8 cellular contexts compared by ENCODE assay signal in genomic region chr16:28187595-28188004, GRCh38. TPM values are rescaled to one million over a fixed set of nuclear protein-coding genes. Genes with fewer than 3 reads are reported as not detected.
DNase-seq lines count a peak whose midpoint lies in the region; ATAC-seq and TF ChIP-seq lines count a peak whose summit lies in the region.

No MANE protein-coding gene starts in this region.

- H3K4me1 ChIP-seq in lower lobe of right lung (peaks cover 64% of the 10 kb centered on the region), body of pancreas (peaks cover 39% of the 10 kb centered on the region)

- ATAC-seq in GM21737 (IDR thresholded peaks at IDR 0.05; ENCODE audit: unreplicated experiment) (peak; percentile 38), lower lobe of right lung (peak; percentile 23 to 55), GM18520 (IDR thresholded peaks at IDR 0.05; ENCODE audit: unreplicated experiment) (no peak), body of pancreas (no peak)

- H3K4me3 ChIP-seq in lower lobe of right lung (no peak overlapping the region), body of pancreas (no peak overlapping the region)

- H3K27ac ChIP-seq in lower lobe of right lung: peak overlapping the region; percentile 53
- peak overlapping the region in 1 of 4 donors; percentile 45 for H3K27ac ChIP-seq in body of pancreas

- no peak for TF ChIP-seq POLR2A in body of pancreas (IDR thresholded peaks at IDR 0.05)

- DNase-seq in GM13977 (ENCODE audit: low spot score) (peak; percentile 28), MV-4-11 (lab: John Stamatoyannopoulos, UW) (peak; percentile 83), lower lobe of right lung (no peak), DMS114 treated with DMSO at 0.1 percent for 48 hours (lab: John Stamatoyannopoulos, UW; ENCODE audit: unreplicated experiment) (no peak), DMS79 treated with DMSO at 0.1 percent for 48 hours (lab: John Stamatoyannopoulos, UW) (no peak), body of pancreas (no peak)

- no peaks in the 10 kb centered on the region for H3K9me3 ChIP-seq in lower lobe of right lung
- no peaks in the 10 kb centered on the region for H3K9me3 ChIP-seq in body of pancreas

- intact Hi-C loops in lower lobe of right lung (cut with DNase I) (no loop called here), body of pancreas (cut with DNase I) (no loop called here)

- in situ Hi-C loops in GM13977 (cut with MboI; ENCODE audit: low pct_unique_long_range_greater_than_20kb, low sequenced_read_pairs, unreplicated experiment): loop anchor here (5.0 kb wide), 1 partner anchor 40 kb away; no protein-coding TSS in a partner anchor

- TF ChIP-seq CTCF in GM13977 (IDR thresholded peaks at IDR 0.05; ENCODE audit: extremely low read depth, insufficient read depth, missing control alignments) (no peak), lower lobe of right lung (IDR thresholded peaks at IDR 0.05) (no peak), body of pancreas (IDR thresholded peaks at IDR 0.05) (no peak)

- WGBS in body of pancreas, 2 donors: 68 to 86% methylated on average over 2 of the region's 2 CpGs

- H3K36me3 ChIP-seq in lower lobe of right lung (no peaks in the 10 kb centered on the region), body of pancreas (replicated peaks in 1 of 2; ENCODE audit: insufficient read depth in 1 of 2, low read depth in 2 of 2) (no peaks in the 10 kb centered on the region)

- H3K27me3 ChIP-seq in lower lobe of right lung (ENCODE audit: low read depth) (no peaks in the 10 kb centered on the region), body of pancreas (no peaks in the 10 kb centered on the region)

RNA-seq across cellular contexts. Expression of gene XPO6, which starts 24.2 kb away (rescaled TPM):
- total RNA-seq in lower lobe of right lung (106 TPM), body of pancreas (100 to 1,000 TPM in 1 of 2 donors, 10 to 100 TPM in 1; 54.7 to 103 TPM)

Comparison
In these comparisons a context has a peak if more than half of its experiments do, and no peak if none do; other contexts are left out.
1. DNase-seq: peak in GM13977 (single experiment) and MV-4-11 (single experiment); none in lower lobe of right lung (single experiment), DMS114 treated with DMSO at 0.1 percent for 48 hours (single experiment), DMS79 treated with DMSO at 0.1 percent for 48 hours (single experiment) and body of pancreas (0 of 4).
2. ATAC-seq: peak in GM21737 (single experiment) and lower lobe of right lung (2 of 2); none in GM18520 (single experiment) and body of pancreas (single experiment).